ENCODE assay signal across 8 cellular contexts in genomic region chr21:34807146-34807880, GRCh38.
DNase-seq lines count a peak whose midpoint lies in the region; ATAC-seq and TF ChIP-seq lines count a peak whose summit lies in the region.

No MANE protein-coding gene starts in this region.

- H3K27me3 Mint-ChIP-seq in activated naive CD4-positive, alpha-beta T cell treated with anti-CD3 and anti-CD28 coated beads for 36 hours (ENCODE audit: low read depth), result no peaks in the 10 kb centered on the region

- CTCF ChIA-PET in Panc1 (lab: Charles Lee), result interaction anchor here (0.5 kb wide), 1 partner anchor 1033 kb away, joined by 4 read pairs; no protein-coding TSS in a partner anchor
- CTCF ChIA-PET in activated naive CD4-positive, alpha-beta T cell treated with anti-CD3 and anti-CD28 coated beads for 36 hours (lab: Charles Lee), result interaction anchor here (0.9 kb wide), 3 partner anchors 11 to 62 kb away, joined by 3 to 5 read pairs (median 3); no protein-coding TSS in a partner anchor

- POLR2A ChIA-PET in Panc1 (lab: Charles Lee), result no interaction called here

- H3K27ac Mint-ChIP-seq in activated naive CD4-positive, alpha-beta T cell treated with anti-CD3 and anti-CD28 coated beads for 36 hours, result peak overlapping the region; percentile 91

- H3K9me3 ChIP-seq in cardiac muscle cell (ENCODE audit: low read depth), result no peaks in the 10 kb centered on the region
- H3K9me3 ChIP-seq in Panc1 (ENCODE audit: control insufficient read depth, insufficient read depth, low read depth, low read length), result peaks cover 5% of the 10 kb centered on the region; the same call in 1 of the 2 replicates

- BruUV-seq in Panc1 (replicated peaks; lab: Mats Ljungman, UMichigan), result no TSS peak

- H3K4me1 ChIP-seq in cardiac muscle cell (ENCODE audit: low read depth) (no peaks in the 10 kb centered on the region), Panc1 (ENCODE audit: control insufficient read depth, insufficient read depth, low read length) (peaks cover 7% of the 10 kb centered on the region; the same call in 1 of the 2 replicates)

- H3K36me3 ChIP-seq in cardiac muscle cell (no peaks in the 10 kb centered on the region), Panc1 (ENCODE audit: control insufficient read depth, insufficient read depth, low read length) (no peaks in the 10 kb centered on the region)

- H3K27me3 ChIP-seq in cardiac muscle cell (peaks cover 19% of the 10 kb centered on the region), Panc1 (ENCODE audit: control insufficient read depth, insufficient read depth, low read length) (no peaks in the 10 kb centered on the region)

- intact Hi-C loops in cardiac septum (cut with DNase I), result no loop called here
- intact Hi-C loops in Panc1 (cut with micrococcal nuclease; ENCODE audit: unreplicated experiment), result no loop called here
- intact Hi-C loops in activated naive CD4-positive, alpha-beta T cell treated with anti-CD3 and anti-CD28 coated beads for 36 hours (cut with micrococcal nuclease), result loop anchor here (1.0 to 10.0 kb wide), 13 partner anchors 45 to 721 kb away; no protein-coding TSS in a partner anchor

- H3K36me3 Mint-ChIP-seq in activated naive CD4-positive, alpha-beta T cell treated with anti-CD3 and anti-CD28 coated beads for 36 hours (ENCODE audit: low read depth), result peaks cover 66% of the 10 kb centered on the region

- no peak overlapping the region for H3K4me3 Mint-ChIP-seq in activated naive CD4-positive, alpha-beta T cell treated with anti-CD3 and anti-CD28 coated beads for 36 hours

- peaks cover 8% of the 10 kb centered on the region for H3K9me3 Mint-ChIP-seq in activated naive CD4-positive, alpha-beta T cell treated with anti-CD3 and anti-CD28 coated beads for 36 hours

- peaks cover 91% of the 10 kb centered on the region for H3K4me1 Mint-ChIP-seq in activated naive CD4-positive, alpha-beta T cell treated with anti-CD3 and anti-CD28 coated beads for 36 hours (ENCODE audit: low read depth)

- ATAC-seq in Panc1 (peak; percentile 92), left lobe of liver (peak; percentile 22)

- no peak overlapping the region for H3K4me3 ChIP-seq in cardiac muscle cell
- no peak overlapping the region for H3K4me3 ChIP-seq in Panc1 (ENCODE audit: low read depth in 2 of 2, low read length in 2 of 2)

- peak in 1 of 2 donors; percentile 92 for DNase-seq in cardiac muscle cell (ENCODE audit: low read depth in 1 of 2, low spot score in 1 of 2)
- no peak for DNase-seq in cardiac septum (ENCODE audit: low spot score)
- DNase-seq in Panc1 (ENCODE audit: low read depth, low spot score), result peak; percentile 80
- DNase-seq in activated naive CD4-positive, alpha-beta T cell treated with anti-CD3 and anti-CD28 coated beads for 36 hours, result peak; percentile 92
- no peak for DNase-seq in left lobe of liver (ENCODE audit: low spot score)
- DNase-seq in stimulated activated CD8-positive, alpha-beta memory T cell treated with anti-CD3 and anti-CD28 coated beads, Interleukin-4, amount 100 ng/mL, for 4 hours (ENCODE audit: low read depth in 2 of 2, low spot score in 1 of 2), result peak; percentile 27 to 68
- no peak for DNase-seq in NAMALWA (ENCODE audit: low spot score)
- no peak for DNase-seq in inferior parietal cortex (ENCODE audit: extremely low spot score)

- in situ Hi-C loops in Panc1 (cut with HindIII; ENCODE audit: low pct_unique_long_range_greater_than_20kb, low sequenced_read_pairs), result no loop called here

- H3K27ac ChIP-seq in cardiac muscle cell (no peak overlapping the region), Panc1 (ENCODE audit: low read length) (no peak overlapping the region)

- peak; percentile 11 for TF ChIP-seq CTCF in cardiac muscle cell (IDR thresholded peaks at IDR 0.05; ENCODE audit: low read depth, low read length)
- TF ChIP-seq CTCF in Panc1 (IDR thresholded peaks at IDR 0.05), result no peak

Comparison
In these comparisons a context has a peak if more than half of its experiments do, and no peak if none do; other contexts are left out.
1. DNase-seq: peak in Panc1 (single experiment), activated naive CD4-positive, alpha-beta T cell treated with anti-CD3 and anti-CD28 coated beads for 36 hours (single experiment) and stimulated activated CD8-positive, alpha-beta memory T cell treated with anti-CD3 and anti-CD28 coated beads, Interleukin-4, amount 100 ng/mL, for 4 hours (2 of 2); none in cardiac septum (single experiment), left lobe of liver (single experiment), NAMALWA (single experiment) and inferior parietal cortex (single experiment).